In genomic region chr20:5845686-5846651, GRCh38 we compare ENCODE assay signal across 10 cellular contexts.
DNase-seq lines count a peak whose midpoint lies in the region; ATAC-seq and TF ChIP-seq lines count a peak whose summit lies in the region.
"Had no signal": no experiment of that assay in that cellular context is flagged by ENCODE, and none has a peak within 500 bp of the region (broad histone marks: within the 10 kb centered on the region; RNA-seq: fewer than 3 reads in every experiment).

No MANE protein-coding gene starts in this region.

- TF ChIP-seq CTCF in astrocyte of the spinal cord (IDR thresholded peaks at IDR 0.05; ENCODE audit: low read depth, low read length), result no peak

- no peak for ATAC-seq in GM21723 (IDR thresholded peaks at IDR 0.05; ENCODE audit: unreplicated experiment)
- no peak for ATAC-seq in HG03045 (IDR thresholded peaks at IDR 0.05; ENCODE audit: unreplicated experiment)
- ATAC-seq: activated CD8-positive, alpha-beta memory T cell treated with anti-CD3 and anti-CD28 coated beads, Interleukin-2, amount 10 ng/mL, durations not matched to agents 7 days and 5 days had no signal

- DNase-seq in DMS 273 (lab: John Stamatoyannopoulos, UW; ENCODE audit: unreplicated experiment), result peak; percentile 80
- peak; percentile 67 for DNase-seq in NCI-H1105 treated with DMSO at 0.1 percent for 48 hours (lab: John Stamatoyannopoulos, UW)
- peak; percentile 62 for DNase-seq in astrocyte of the spinal cord (ENCODE audit: low read depth, low spot score)
- peak; percentile 36 for DNase-seq in middle frontal gyrus (ENCODE audit: extremely low spot score, low spot score)
- DNase-seq in occipital lobe (lab: John Stamatoyannopoulos, UW), result no peak
- DNase-seq in NCI-H187 treated with DMSO at 0.1 percent for 48 hours (lab: John Stamatoyannopoulos, UW), result no peak
- DNase-seq: activated CD8-positive, alpha-beta memory T cell treated with anti-CD3 and anti-CD28 coated beads, Interleukin-2, amount 10 ng/mL, durations not matched to agents 7 days and 5 days; erythroblast had no signal

- no peak overlapping the region for H3K4me3 ChIP-seq in astrocyte of the spinal cord (ENCODE audit: low read depth, low read length)

- in situ Hi-C loops in astrocyte of the spinal cord (cut with HindIII; ENCODE audit: low sequenced_read_pairs), result no loop called here

Comparison
In these comparisons a context has a peak if more than half of its experiments do, and no peak if none do; other contexts are left out.
1. DNase-seq: peak in DMS 273 (single experiment), NCI-H1105 treated with DMSO at 0.1 percent for 48 hours (single experiment), astrocyte of the spinal cord (single experiment) and middle frontal gyrus (single experiment); none in occipital lobe (single experiment) and NCI-H187 treated with DMSO at 0.1 percent for 48 hours (single experiment).